15 cellular contexts compared by ENCODE assay signal in the genomic region with DNA sequence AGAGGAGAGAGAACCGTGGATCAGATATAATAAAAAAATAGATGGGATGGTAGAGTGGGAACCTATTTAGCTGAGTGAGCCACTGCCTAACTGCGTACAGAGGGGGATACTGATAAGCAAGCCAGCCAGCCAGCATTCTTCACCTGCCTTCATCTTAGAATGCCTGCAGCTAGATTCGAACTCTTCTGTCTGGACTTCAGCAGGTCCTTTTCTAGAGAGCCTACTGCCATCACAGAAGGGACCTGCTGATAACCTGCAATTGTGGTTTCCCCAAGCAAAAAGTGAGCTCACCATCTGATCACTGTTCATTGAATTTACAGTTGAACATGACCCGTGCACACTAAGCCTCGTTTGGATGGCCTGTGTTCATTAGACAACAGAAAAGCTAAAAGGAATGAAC.
DNase-seq lines count a peak whose midpoint lies in the region; ATAC-seq and TF ChIP-seq lines count a peak whose summit lies in the region.
"Had no signal": no experiment of that assay in that cellular context is flagged by ENCODE, and none has a peak within 500 bp of the region (broad histone marks: within the 10 kb centered on the region; RNA-seq: fewer than 3 reads in every experiment).

No MANE protein-coding gene starts in this region.

- no peak overlapping the region for H3K9ac ChIP-seq in trophoblast cell (ENCODE audit: low read length)

- no peak overlapping the region for H2BK12ac ChIP-seq in trophoblast cell (ENCODE audit: low read length)

- no peak overlapping the region for H3K23ac ChIP-seq in trophoblast cell (ENCODE audit: low read length)

- H3K9me2 ChIP-seq in OCI-LY7 (ENCODE audit: insufficient read depth, low read length): no peaks in the 10 kb centered on the region

- peaks cover 34% of the 10 kb centered on the region for H3K36me3 Mint-ChIP-seq in activated T-cell treated with anti-CD3 and anti-CD28 coated beads, Interleukin-2, amount 50 U/mL, for 4 hours (ENCODE audit: insufficient read depth)
- H3K36me3 Mint-ChIP-seq in activated naive CD8-positive, alpha-beta T cell treated with anti-CD3 and anti-CD28 coated beads, Interleukin-2, amount 10 ng/mL, durations not matched to agents 7 days and 5 days: peaks cover 38% of the 10 kb centered on the region

- DNase-seq in activated T-cell treated with anti-CD3 and anti-CD28 coated beads, Interleukin-2, amount 50 U/mL, for 4 hours: no peak
- DNase-seq in activated T-cell treated with anti-CD3 and anti-CD28 coated beads, Interleukin-2, amount 50 U/mL, for 1 hour: no peak
- no peak for DNase-seq in OCI-LY7 (ENCODE audit: low spot score)
- DNase-seq in activated naive CD8-positive, alpha-beta T cell treated with anti-CD3 and anti-CD28 coated beads, Interleukin-2, amount 10 ng/mL, durations not matched to agents 7 days and 5 days: no peak
- DNase-seq in trophoblast cell: peak; percentile 58 to 74
- no peak for DNase-seq in pons (ENCODE audit: low spot score)
- DNase-seq: DMS53; effector CD4-positive, alpha-beta T cell; NCI-H2081; ovary; SHP77; testis had no signal

- H3K4me3 ChIP-seq in OCI-LY7 (ENCODE audit: low read depth, low read length, poor library complexity, severe bottlenecking): peak overlapping the region; percentile 28
- no peak overlapping the region for H3K4me3 ChIP-seq in trophoblast cell (ENCODE audit: low read depth, low read length)
- H3K4me3 ChIP-seq: ovary, smooth muscle cell, testis had no signal

- H2AK5ac ChIP-seq in trophoblast cell (ENCODE audit: low read length): no peak overlapping the region

- H3K4me1 ChIP-seq in OCI-LY7 (ENCODE audit: insufficient read depth, low read length, poor library complexity, severe bottlenecking): peaks cover 44% of the 10 kb centered on the region
- no peaks in the 10 kb centered on the region for H3K4me1 ChIP-seq in trophoblast cell (ENCODE audit: control insufficient read depth in 1 of 2, insufficient read depth in 2 of 2, low read length in 2 of 2)

- H2AFZ ChIP-seq in OCI-LY7 (ENCODE audit: low read length) (no peak overlapping the region), trophoblast cell (ENCODE audit: insufficient read depth, low read length, poor library complexity) (no peak overlapping the region)

- CTCF ChIA-PET in OCI-LY7 (lab: Charles Lee; ENCODE audit: unreplicated experiment): no interaction called here

- peaks cover 91% of the 10 kb centered on the region for H3K4me1 Mint-ChIP-seq in activated T-cell treated with anti-CD3 and anti-CD28 coated beads, Interleukin-2, amount 50 U/mL, for 4 hours (ENCODE audit: low read depth)
- H3K4me1 Mint-ChIP-seq in activated naive CD8-positive, alpha-beta T cell treated with anti-CD3 and anti-CD28 coated beads, Interleukin-2, amount 10 ng/mL, durations not matched to agents 7 days and 5 days: peaks cover 56% of the 10 kb centered on the region

- H4K12ac ChIP-seq in trophoblast cell (ENCODE audit: low read depth, low read length): no peak overlapping the region

- H3K36me3 ChIP-seq in OCI-LY7 (ENCODE audit: insufficient read depth, low read length) (peaks cover 27% of the 10 kb centered on the region), trophoblast cell (ENCODE audit: control insufficient read depth in 1 of 2, insufficient read depth in 2 of 2, low read length in 2 of 2) (no peaks in the 10 kb centered on the region)
- H3K36me3 ChIP-seq: ovary had no signal

- no peak overlapping the region for H4K91ac ChIP-seq in trophoblast cell (ENCODE audit: low read depth, low read length)

- peak overlapping the region; percentile 78 for H3K27ac Mint-ChIP-seq in activated naive CD8-positive, alpha-beta T cell treated with anti-CD3 and anti-CD28 coated beads, Interleukin-2, amount 10 ng/mL, durations not matched to agents 7 days and 5 days

- H3K18ac ChIP-seq in trophoblast cell (ENCODE audit: low read length): no peak overlapping the region

- no peak overlapping the region for H3K4ac ChIP-seq in trophoblast cell (ENCODE audit: low read depth, low read length)

- H2BK5ac ChIP-seq in trophoblast cell (ENCODE audit: low read depth, low read length, poor library complexity): no peak overlapping the region

- H3K27me3 ChIP-seq in trophoblast cell (ENCODE audit: insufficient read depth, low read length): no peaks in the 10 kb centered on the region
- H3K27me3 ChIP-seq: ovary, testis had no signal

- TF ChIP-seq CTCF in OCI-LY7 (conservative IDR thresholded peaks at IDR 0.05; ENCODE audit: low read length): no peak

- ATAC-seq in activated T-cell treated with anti-CD3 and anti-CD28 coated beads, Interleukin-2, amount 50 U/mL, for 4 hours: peak; percentile 37 to 46
- ATAC-seq in activated naive CD8-positive, alpha-beta T cell treated with anti-CD3 and anti-CD28 coated beads, Interleukin-2, amount 10 ng/mL, durations not matched to agents 7 days and 5 days (ENCODE audit: low read depth): peak; percentile 20
- ATAC-seq in HG02885 (IDR thresholded peaks at IDR 0.05; ENCODE audit: poor library complexity, unreplicated experiment) (no peak), GM19463 (IDR thresholded peaks at IDR 0.05; ENCODE audit: unreplicated experiment) (no peak)

- no peaks in the 10 kb centered on the region for H3K27me3 Mint-ChIP-seq in activated T-cell treated with anti-CD3 and anti-CD28 coated beads, Interleukin-2, amount 50 U/mL, for 4 hours (ENCODE audit: low read depth)
- H3K27me3 Mint-ChIP-seq in activated naive CD8-positive, alpha-beta T cell treated with anti-CD3 and anti-CD28 coated beads, Interleukin-2, amount 10 ng/mL, durations not matched to agents 7 days and 5 days: no peaks in the 10 kb centered on the region

- H3K27ac ChIP-seq in OCI-LY7 (ENCODE audit: low read depth, low read length, poor library complexity, severe bottlenecking): peak overlapping the region; percentile 57
- H3K27ac ChIP-seq in trophoblast cell (ENCODE audit: low read depth, low read length): no peak overlapping the region
- H3K27ac ChIP-seq: ovary, testis had no signal

- H4K8ac ChIP-seq in trophoblast cell (ENCODE audit: low read depth, low read length): no peak overlapping the region

- H2BK120ac ChIP-seq in trophoblast cell (ENCODE audit: insufficient read depth, low read length, poor library complexity): no peak overlapping the region

- H4K20me1 ChIP-seq in OCI-LY7 (ENCODE audit: insufficient read depth, low read length): no peaks in the 10 kb centered on the region

- H3K79me1 ChIP-seq in trophoblast cell (ENCODE audit: low read length): no peaks in the 10 kb centered on the region

- intact Hi-C loops in OCI-LY7 (cut with micrococcal nuclease; ENCODE audit: unreplicated experiment): no loop called here

- H3K79me2 ChIP-seq in OCI-LY7 (ENCODE audit: insufficient read depth, low read depth, low read length): peaks cover 99% of the 10 kb centered on the region; the same call in 1 of the 2 replicates
- H3K79me2 ChIP-seq in trophoblast cell (ENCODE audit: control insufficient read depth, insufficient read depth, low read length, poor library complexity): no peaks in the 10 kb centered on the region

- peak overlapping the region; percentile 41 for H3K4me3 Mint-ChIP-seq in activated T-cell treated with anti-CD3 and anti-CD28 coated beads, Interleukin-2, amount 50 U/mL, for 4 hours
- H3K4me3 Mint-ChIP-seq in activated naive CD8-positive, alpha-beta T cell treated with anti-CD3 and anti-CD28 coated beads, Interleukin-2, amount 10 ng/mL, durations not matched to agents 7 days and 5 days: peak overlapping the region; percentile 47

- peak overlapping the region; percentile 55 for H3K4me2 ChIP-seq in OCI-LY7 (ENCODE audit: low read length)
- H3K4me2 ChIP-seq in trophoblast cell (ENCODE audit: low read length): no peak overlapping the region
- H3K4me2 ChIP-seq: smooth muscle cell had no signal

- POLR2A ChIA-PET in OCI-LY7 (lab: Charles Lee): interaction anchor here (0.7 to 3.5 kb wide), 15 partner anchors 9 to 194 kb away, joined by 3 to 27 read pairs (median 4); a partner anchor contains a TSS
- POLR2A ChIA-PET in activated naive CD8-positive, alpha-beta T cell treated with anti-CD3 and anti-CD28 coated beads, Interleukin-2, amount 10 ng/mL, durations not matched to agents 7 days and 5 days (lab: Charles Lee): interaction anchor here (0.5 to 1.7 kb wide), 3 partner anchors 9 to 109 kb away, joined by 4 to 7 read pairs (median 6); a partner anchor contains a TSS

- H3K9me3 ChIP-seq in OCI-LY7 (ENCODE audit: low read length) (0 out of 2 replicates have a peak, but pooled peaks cover 6% of the 10 kb centered on the region), trophoblast cell (ENCODE audit: insufficient read depth, low read depth, low read length) (no peaks in the 10 kb centered on the region)
- H3K9me3 ChIP-seq: ovary, testis had no signal

- no peak overlapping the region for H3K14ac ChIP-seq in trophoblast cell (ENCODE audit: low read length)

- no TSS peak for BruUV-seq in OCI-LY7 (replicated peaks; lab: Mats Ljungman, UMichigan)

- no CpG with 5 or more reads among the region's 5 CpGs for WGBS in trophoblast cell (ENCODE audit: extremely low coverage, insufficient coverage, insufficient read length)

- H3K9me3 Mint-ChIP-seq in activated T-cell treated with anti-CD3 and anti-CD28 coated beads, Interleukin-2, amount 50 U/mL, for 4 hours: no peaks in the 10 kb centered on the region
- H3K9me3 Mint-ChIP-seq in activated naive CD8-positive, alpha-beta T cell treated with anti-CD3 and anti-CD28 coated beads, Interleukin-2, amount 10 ng/mL, durations not matched to agents 7 days and 5 days: no peaks in the 10 kb centered on the region

Comparison
In these comparisons a context has a peak if more than half of its experiments do, and no peak if none do; other contexts are left out.
1. ATAC-seq: peak in activated T-cell treated with anti-CD3 and anti-CD28 coated beads, Interleukin-2, amount 50 U/mL, for 4 hours (2 of 2) and activated naive CD8-positive, alpha-beta T cell treated with anti-CD3 and anti-CD28 coated beads, Interleukin-2, amount 10 ng/mL, durations not matched to agents 7 days and 5 days (single experiment); none in HG02885 (single experiment) and GM19463 (single experiment).
2. DNase-seq: peak in trophoblast cell (2 of 2); none in activated T-cell treated with anti-CD3 and anti-CD28 coated beads, Interleukin-2, amount 50 U/mL, for 4 hours (single experiment), activated T-cell treated with anti-CD3 and anti-CD28 coated beads, Interleukin-2, amount 50 U/mL, for 1 hour (single experiment), OCI-LY7 (single experiment), activated naive CD8-positive, alpha-beta T cell treated with anti-CD3 and anti-CD28 coated beads, Interleukin-2, amount 10 ng/mL, durations not matched to agents 7 days and 5 days (single experiment) and pons (single experiment).